ENCODE assay signal across 8 cellular contexts in genomic region chr22:21014202-21015050, GRCh38. TPM values are rescaled to one million over a fixed set of nuclear protein-coding genes. Genes with fewer than 3 reads are reported as not detected.
DNase-seq lines count a peak whose midpoint lies in the region; ATAC-seq and TF ChIP-seq lines count a peak whose summit lies in the region.

No MANE protein-coding gene starts in this region.

- H3K4me1 Mint-ChIP-seq in Calu3 (ENCODE audit: low read depth, unreplicated experiment) = peaks cover 18% of the 10 kb centered on the region
- peaks cover 19 to 26% of the 10 kb centered on the region in 2 donors for H3K4me1 Mint-ChIP-seq in natural killer cell treated with Interleukin-12 subunit alpha and Interleukin-12 subunit beta and Interleukin-15 and Interleukin-18, amount 100 ng/mL, for 72 hours (ENCODE audit: low read depth in 2 of 2)

- H2AFZ ChIP-seq in Karpas-422 (ENCODE audit: low read length) = peak overlapping the region; percentile 55

- peak overlapping the region; percentile 68 for H3K4me3 ChIP-seq in Karpas-422 (ENCODE audit: low read length)
- H3K4me3 ChIP-seq in fibroblast of pulmonary artery (replicated peaks; ENCODE audit: low read depth, low read length) = peak overlapping the region; percentile 59

- intact Hi-C loops in Calu3 (cut with micrococcal nuclease; ENCODE audit: unreplicated experiment) = no loop called here

- H4K20me1 ChIP-seq in Karpas-422 (ENCODE audit: insufficient read depth, low read depth, low read length) = no peaks in the 10 kb centered on the region

- no peaks in the 10 kb centered on the region for H3K27me3 ChIP-seq in Karpas-422 (ENCODE audit: low read length)

- H3K27ac Mint-ChIP-seq in Calu3 (ENCODE audit: unreplicated experiment) = peak overlapping the region; percentile 38
- H3K27ac Mint-ChIP-seq in natural killer cell treated with Interleukin-12 subunit alpha and Interleukin-12 subunit beta and Interleukin-15 and Interleukin-18, amount 100 ng/mL, for 72 hours = peak overlapping the region; percentile 73 to 96

- no peaks in the 10 kb centered on the region for H3K36me3 ChIP-seq in Karpas-422 (ENCODE audit: insufficient read depth, low read length)

- H3K4me2 ChIP-seq in Karpas-422 (ENCODE audit: low read depth, low read length, poor library complexity, severe bottlenecking) = peak overlapping the region; percentile 82

- H3K9me3 ChIP-seq in Karpas-422 (ENCODE audit: low read length) = no peaks in the 10 kb centered on the region

- peak overlapping the region; percentile 70 for H3K9ac ChIP-seq in Karpas-422 (ENCODE audit: low read length)

- TF ChIP-seq CTCF in Calu3 (IDR thresholded peaks at IDR 0.05; ENCODE audit: unreplicated experiment) = no peak
- no peak for TF ChIP-seq CTCF in fibroblast of pulmonary artery (IDR thresholded peaks at IDR 0.05; ENCODE audit: low read length, missing control alignments)

- peaks cover 30% of the 10 kb centered on the region for H3K27me3 Mint-ChIP-seq in Calu3 (ENCODE audit: unreplicated experiment)
- H3K27me3 Mint-ChIP-seq in natural killer cell treated with Interleukin-12 subunit alpha and Interleukin-12 subunit beta and Interleukin-15 and Interleukin-18, amount 100 ng/mL, for 72 hours = no peaks in the 10 kb centered on the region

- no peaks in the 10 kb centered on the region for H3K79me2 ChIP-seq in Karpas-422 (ENCODE audit: low read length)

- H3K9me3 Mint-ChIP-seq in Calu3 (ENCODE audit: low read depth, unreplicated experiment) = no peaks in the 10 kb centered on the region
- H3K9me3 Mint-ChIP-seq in natural killer cell treated with Interleukin-12 subunit alpha and Interleukin-12 subunit beta and Interleukin-15 and Interleukin-18, amount 100 ng/mL, for 72 hours = no peaks in the 10 kb centered on the region

- H3K9me2 ChIP-seq in Karpas-422 (replicated peaks; ENCODE audit: insufficient read depth, low read length) = no peaks in the 10 kb centered on the region

- peak overlapping the region; percentile 53 for H3K27ac ChIP-seq in Karpas-422 (ENCODE audit: low read length)

- BruUV-seq in Calu3 (replicated peaks; lab: Mats Ljungman, UMichigan) = no TSS peak

- DNase-seq in Calu3 (peak; percentile 65), Karpas-422 (peak; percentile 98), RPMI7951 (ENCODE audit: low read depth) (peak; percentile 94), fibroblast of pulmonary artery (ENCODE audit: low read depth) (peak; percentile 93)
- DNase-seq in activated T-helper 9 cell treated with anti-CD3 and anti-CD28 coated beads, Interleukin-2, amount 50 U/mL, for 16 hours (ENCODE audit: low read depth) = peak; percentile 80
- peak; percentile 95 for DNase-seq in natural killer cell treated with Interleukin-12 subunit alpha and Interleukin-12 subunit beta and Interleukin-15 and Interleukin-18, amount 100 ng/mL, for 72 hours (ENCODE audit: low spot score)
- peak; percentile 53 to 77 (median 66) for DNase-seq in stimulated activated naive CD4-positive, alpha-beta T cell (lab: John Stamatoyannopoulos, UW)

- no peaks in the 10 kb centered on the region for H3K36me3 Mint-ChIP-seq in Calu3 (ENCODE audit: insufficient read depth, unreplicated experiment)
- H3K36me3 Mint-ChIP-seq in natural killer cell treated with Interleukin-12 subunit alpha and Interleukin-12 subunit beta and Interleukin-15 and Interleukin-18, amount 100 ng/mL, for 72 hours = no peaks in the 10 kb centered on the region

- peaks cover 25% of the 10 kb centered on the region for H3K4me1 ChIP-seq in Karpas-422 (ENCODE audit: low read length)

- CTCF ChIA-PET in Calu3 (lab: Charles Lee) = no interaction called here

- peak; percentile 82 for ATAC-seq in GM21529 (IDR thresholded peaks at IDR 0.05; ENCODE audit: unreplicated experiment)
- peak; percentile 98 for ATAC-seq in natural killer cell treated with Interleukin-12 subunit alpha and Interleukin-12 subunit beta and Interleukin-15 and Interleukin-18, amount 100 ng/mL, for 72 hours

- peak overlapping the region; percentile 65 for H3K4me3 Mint-ChIP-seq in Calu3 (ENCODE audit: low read depth, unreplicated experiment)
- peak overlapping the region; percentile 93 for H3K4me3 Mint-ChIP-seq in natural killer cell treated with Interleukin-12 subunit alpha and Interleukin-12 subunit beta and Interleukin-15 and Interleukin-18, amount 100 ng/mL, for 72 hours

RNA-seq across cellular contexts. Expression of gene P2RX6, which starts 0.5 kb away (rescaled TPM):
- total RNA-seq in Calu3 (2022) = 0.26 and 0.42 TPM in 2 replicates
- 1.6 and 2.0 TPM in 2 replicates for total RNA-seq in Karpas-422 (2014; rRNA removed; shearing (Covaris generic); ENCODE audit: low replicate concordance)
- 7.8 and 10.6 TPM in 2 replicates for total RNA-seq in RPMI7951 (2014; rRNA removed; shearing (Covaris generic))
- total RNA-seq in natural killer cell treated with Interleukin-12 subunit alpha and Interleukin-12 subunit beta and Interleukin-15 and Interleukin-18, amount 100 ng/mL, for 72 hours = not detected

RNA-seq across cellular contexts. Expression of gene THAP7, which starts 12.5 kb away (rescaled TPM):
- 24.5 and 25.3 TPM in 2 replicates for total RNA-seq in Calu3 (2022)
- 33.7 and 43.9 TPM in 2 replicates for total RNA-seq in Karpas-422 (2014; rRNA removed; shearing (Covaris generic); ENCODE audit: low replicate concordance)
- total RNA-seq in RPMI7951 (2014; rRNA removed; shearing (Covaris generic)) = 41.1 and 41.4 TPM in 2 replicates
- total RNA-seq in natural killer cell treated with Interleukin-12 subunit alpha and Interleukin-12 subunit beta and Interleukin-15 and Interleukin-18, amount 100 ng/mL, for 72 hours = 10 to 100 TPM; 20.4 to 30.7 TPM

RNA-seq across cellular contexts. Expression of gene SLC7A4, which starts 17.9 kb away (rescaled TPM):
- total RNA-seq in Calu3 (2022) = 0.14 TPM in 1 of 2 replicates, not detected in the other
- not detected in 2 replicates for total RNA-seq in Karpas-422 (2014; rRNA removed; shearing (Covaris generic); ENCODE audit: low replicate concordance)
- not detected in 2 replicates for total RNA-seq in RPMI7951 (2014; rRNA removed; shearing (Covaris generic))
- not detected for total RNA-seq in natural killer cell treated with Interleukin-12 subunit alpha and Interleukin-12 subunit beta and Interleukin-15 and Interleukin-18, amount 100 ng/mL, for 72 hours

RNA-seq across cellular contexts. Expression of gene LRRC74B, which starts 31.3 kb away (rescaled TPM):
- not detected in 2 replicates for total RNA-seq in Calu3 (2022)
- total RNA-seq in Karpas-422 (2014; rRNA removed; shearing (Covaris generic); ENCODE audit: low replicate concordance) = not detected in 2 replicates
- under 0.01 TPM in 1 of 2 replicates, not detected in the other for total RNA-seq in RPMI7951 (2014; rRNA removed; shearing (Covaris generic))
- total RNA-seq in natural killer cell treated with Interleukin-12 subunit alpha and Interleukin-12 subunit beta and Interleukin-15 and Interleukin-18, amount 100 ng/mL, for 72 hours = not detected

RNA-seq across cellular contexts. Expression of gene LZTR1, which starts 32.3 kb away (rescaled TPM):
- total RNA-seq in Calu3 (2022) = 49.3 and 55.4 TPM in 2 replicates
- 22.4 and 48.8 TPM in 2 replicates for total RNA-seq in Karpas-422 (2014; rRNA removed; shearing (Covaris generic); ENCODE audit: low replicate concordance)
- 13.5 and 16.6 TPM in 2 replicates for total RNA-seq in RPMI7951 (2014; rRNA removed; shearing (Covaris generic))
- total RNA-seq in natural killer cell treated with Interleukin-12 subunit alpha and Interleukin-12 subunit beta and Interleukin-15 and Interleukin-18, amount 100 ng/mL, for 72 hours = 100 to 1,000 TPM in 1 of 2 donors, 10 to 100 TPM in 1; 76.2 to 133 TPM

Comparison
In these comparisons a context has a peak if more than half of its experiments do, and no peak if none do; other contexts are left out.
1. Peak in every context shown above with its lines: DNase-seq, ATAC-seq, H3K4me3 ChIP-seq and H3K27ac ChIP-seq.